ENCODE assay signal across 8 cellular contexts in the genomic region with DNA sequence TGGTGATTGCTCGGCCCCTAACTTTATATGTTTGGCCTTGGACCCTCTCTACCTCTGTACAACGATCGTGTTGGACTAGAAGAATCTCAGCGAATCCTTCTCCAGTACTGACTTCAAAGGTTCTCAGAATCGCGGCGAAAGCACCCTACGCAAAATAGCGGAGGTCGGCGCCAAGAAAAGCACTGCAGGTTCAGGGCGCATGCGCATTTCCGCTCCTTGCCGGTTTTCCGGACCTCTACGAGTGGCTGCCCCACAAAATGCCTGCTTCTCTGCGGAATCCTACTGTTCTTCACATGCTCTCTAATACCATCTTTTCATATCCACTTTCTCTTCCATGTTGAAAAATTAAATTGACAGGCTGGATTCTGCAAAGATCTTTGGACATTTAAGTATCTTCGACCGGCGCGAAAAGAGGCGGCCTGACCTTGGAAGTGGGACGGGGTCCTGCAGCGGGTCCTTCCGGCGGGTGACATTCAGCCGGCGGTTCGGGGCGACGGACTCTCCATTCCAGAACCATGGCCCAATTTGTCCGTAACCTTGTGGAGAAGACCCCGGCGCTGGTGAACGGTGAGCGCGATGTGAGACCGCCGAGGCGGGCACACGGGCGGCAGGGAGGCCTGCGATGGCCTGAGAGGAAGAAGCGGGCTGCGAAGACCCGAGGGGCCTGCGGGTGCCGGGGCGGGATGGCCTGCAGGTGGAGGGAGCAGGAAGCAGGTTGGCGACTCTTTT. TPM values are rescaled to one million over a fixed set of nuclear protein-coding genes. Genes with fewer than 3 reads are reported as not detected.
DNase-seq lines count a peak whose midpoint lies in the region; TF ChIP-seq lines count a peak whose summit lies in the region.

A gene with protein sequence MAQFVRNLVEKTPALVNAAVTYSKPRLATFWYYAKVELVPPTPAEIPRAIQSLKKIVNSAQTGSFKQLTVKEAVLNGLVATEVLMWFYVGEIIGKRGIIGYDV (plus strand): TSS at position 456 of the 729 bp plus-strand sequence. CDS start 60 bp downstream, at position 516.

- peak; percentile 52 for DNase-seq in AG09309 (ENCODE audit: low read depth)
- peak; percentile 83 for DNase-seq in HK-2 (ENCODE audit: unreplicated experiment)
- DNase-seq in NCI-H82 treated with DMSO at 0.1 percent for 48 hours (lab: John Stamatoyannopoulos, UW; ENCODE audit: unreplicated experiment), result peak; percentile 82
- DNase-seq in activated CD4-positive, alpha-beta memory T cell treated with anti-CD3 and anti-CD28 coated beads, Interleukin-2, amount 10 ng/mL, durations not matched to agents 7 days and 5 days, result peak; percentile 92
- peak; percentile 92 for DNase-seq in ecto neural progenitor cell (ENCODE audit: low spot score)
- DNase-seq in lower leg skin (ENCODE audit: low spot score in 2 of 2), result peak; percentile 82 to 97
- DNase-seq in stimulated activated CD4-positive, alpha-beta T cell treated with anti-CD3 and anti-CD28 coated beads, Interleukin-4, amount 100 ng/mL, for 4 hours, result peak; percentile 86 to 90

- H3K27ac Mint-ChIP-seq in activated CD4-positive, alpha-beta memory T cell treated with anti-CD3 and anti-CD28 coated beads, Interleukin-2, amount 10 ng/mL, durations not matched to agents 7 days and 5 days, result peak within 1 kb of the TSS; percentile 97

- H3K4me3 ChIP-seq in AG09309 (ENCODE audit: control insufficient read depth, low read depth, low read length) (peak within 1 kb of the TSS; percentile 94), lower leg skin (ENCODE audit: low read depth, poor library complexity, severe bottlenecking) (peak within 1 kb of the TSS; percentile 99)

- no peaks in the 10 kb centered on the region for H3K27me3 Mint-ChIP-seq in activated CD4-positive, alpha-beta memory T cell treated with anti-CD3 and anti-CD28 coated beads, Interleukin-2, amount 10 ng/mL, durations not matched to agents 7 days and 5 days

- TF ChIP-seq CTCF in AG09309 (IDR thresholded peaks at IDR 0.05; ENCODE audit: control insufficient read depth, insufficient read depth, low read depth, low read length, missing control alignments) (no peak), lower leg skin (IDR thresholded peaks at IDR 0.05) (no peak)

- no peaks in the 10 kb centered on the region for H3K9me3 Mint-ChIP-seq in activated CD4-positive, alpha-beta memory T cell treated with anti-CD3 and anti-CD28 coated beads, Interleukin-2, amount 10 ng/mL, durations not matched to agents 7 days and 5 days

- peak within 1 kb of the TSS; percentile 85 for H3K4me3 Mint-ChIP-seq in activated CD4-positive, alpha-beta memory T cell treated with anti-CD3 and anti-CD28 coated beads, Interleukin-2, amount 10 ng/mL, durations not matched to agents 7 days and 5 days

- POLR2A ChIA-PET in activated CD4-positive, alpha-beta memory T cell treated with anti-CD3 and anti-CD28 coated beads, Interleukin-2, amount 10 ng/mL, durations not matched to agents 7 days and 5 days (lab: Charles Lee), result interaction anchor here (0.7 to 6.9 kb wide), 18 partner anchors 9 to 185 kb away, joined by 3 to 77 read pairs (median 4); partner anchors contain the start of genes ARCN1, CD3E, KMT2A and MPZL3

- intact Hi-C loops in lower leg skin (cut with DNase I; ENCODE audit: low total_unique reads), result no loop called here

- peaks cover 59% of the 10 kb centered on the region for H3K36me3 Mint-ChIP-seq in activated CD4-positive, alpha-beta memory T cell treated with anti-CD3 and anti-CD28 coated beads, Interleukin-2, amount 10 ng/mL, durations not matched to agents 7 days and 5 days (ENCODE audit: low read depth)

- CTCF ChIA-PET in activated CD4-positive, alpha-beta memory T cell treated with anti-CD3 and anti-CD28 coated beads, Interleukin-2, amount 10 ng/mL, durations not matched to agents 7 days and 5 days (lab: Charles Lee), result interaction anchor here (0.7 to 2.7 kb wide), 8 partner anchors 29 to 230 kb away, joined by 3 to 19 read pairs (median 4); partner anchors contain the start of gene KMT2A

- TF ChIP-seq POLR2A in GM19099 (IDR thresholded peaks at IDR 0.05; ENCODE audit: extremely low read depth, insufficient read length, low read depth) (peak; percentile 74), lower leg skin (IDR thresholded peaks at IDR 0.05) (no peak)

- peaks cover 74% of the 10 kb centered on the region for H3K4me1 Mint-ChIP-seq in activated CD4-positive, alpha-beta memory T cell treated with anti-CD3 and anti-CD28 coated beads, Interleukin-2, amount 10 ng/mL, durations not matched to agents 7 days and 5 days

- WGBS in lower leg skin, 2 donors, result 0% methylated on average over 51 of the region's 51 CpGs

RNA-seq across cellular contexts. Expression of the gene that starts here (rescaled TPM):
- 100 to 1,000 TPM; 251 to 260 TPM for total RNA-seq in activated CD4-positive, alpha-beta memory T cell treated with anti-CD3 and anti-CD28 coated beads, Interleukin-2, amount 10 ng/mL, durations not matched to agents 7 days and 5 days
- 10 to 100 TPM; 26.7 to 83.6 (median 44.8) TPM for total RNA-seq in lower leg skin

Comparison
In these comparisons a context has a peak if more than half of its experiments do, and no peak if none do; other contexts are left out.
1. Peak in every context shown above with its lines: DNase-seq and H3K4me3 ChIP-seq.